ENCODE assay signal across 8 cellular contexts in genomic region chr4:175850240-175850639, GRCh38. TPM values are rescaled to one million over a fixed set of nuclear protein-coding genes. Genes with fewer than 3 reads are reported as not detected.
"Had no signal": no experiment of that assay in that cellular context is flagged by ENCODE, and none has a peak within 500 bp of the region (broad histone marks: within the 10 kb centered on the region; RNA-seq: fewer than 3 reads in every experiment).

No MANE protein-coding gene starts in this region.

- FAIRE-seq: HTR-8/SVneo, K562 had no signal

- H3K9ac ChIP-seq: KMS-11 had no signal

- H3K27ac ChIP-seq: HL-60, KMS-11 had no signal

- H3K4me2 ChIP-seq: KMS-11 had no signal

- DNase-seq: IMR-90, KBM-7, KG1 had no signal

- ATAC-seq: K562 had no signal

- H3K4me3 ChIP-seq: K562 had no signal

RNA-seq across cellular contexts. Expression of gene GPM6A, which starts 38.2 kb away (rescaled TPM):
- total RNA-seq: HT-29, IMR-90, K562 had no signal
- polyA plus RNA-seq: IMR-90, K562 had no signal
